In the genomic region with DNA sequence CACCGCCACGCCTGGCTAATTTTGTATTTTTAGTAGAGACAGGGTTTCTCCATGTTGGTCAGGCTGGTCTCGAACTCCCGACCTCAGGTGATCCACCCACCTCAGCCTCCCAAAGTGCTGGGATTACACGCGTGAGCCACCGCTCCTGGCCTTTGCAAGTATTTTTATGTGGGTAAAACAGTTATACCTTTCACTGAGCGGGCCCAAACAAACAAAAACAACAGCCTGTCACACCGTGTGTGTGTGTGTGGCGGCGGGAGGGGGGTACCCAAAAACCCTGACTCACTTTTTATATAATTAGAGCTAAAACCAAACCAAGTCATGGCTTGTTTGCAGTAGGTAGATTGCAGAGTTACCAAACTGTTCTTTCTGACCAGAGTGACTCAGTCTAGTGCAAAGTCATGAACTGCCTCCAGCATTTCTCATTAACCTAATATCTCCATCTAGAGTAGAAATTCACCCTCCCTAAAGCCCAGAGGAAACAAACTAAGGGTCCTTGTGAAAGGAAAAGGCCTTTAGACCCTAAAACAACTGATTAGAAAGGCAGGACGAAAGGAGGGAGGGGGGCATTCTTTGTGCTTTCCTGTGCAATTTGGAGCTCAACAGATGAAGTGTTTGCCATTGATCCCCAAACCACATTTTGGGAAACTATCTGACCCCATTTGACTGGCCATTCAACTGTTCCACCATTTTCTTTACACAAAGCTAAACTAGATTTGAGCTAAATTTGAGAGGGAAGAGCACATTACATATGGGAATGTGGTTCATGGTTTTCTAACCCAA, we compare ENCODE assay signal across 10 cellular contexts.
A peak's percentile ranks its signal among the peaks of the same experiment; 100 is the strongest.
DNase-seq lines count a peak whose midpoint lies in the region; ATAC-seq, FAIRE-seq and TF ChIP-seq lines count a peak whose summit lies in the region.
"Had no signal": no experiment of that assay in that cellular context is flagged by ENCODE, and none has a peak within 500 bp of the region (broad histone marks: within the 10 kb centered on the region; RNA-seq: fewer than 3 reads in every experiment).

No MANE protein-coding gene starts in this region.

- peak in 1 of 2 experiments; percentile 7; a peak in 1 of 4 replicates for TF ChIP-seq RAD21 in K562 (CRISPR knock-in tag; conservative IDR thresholded peaks at IDR 0.05 in 1 of 2, IDR thresholded peaks at IDR 0.05 in 1 of 2)

- DNase-seq in Caki2 (ENCODE audit: low read depth): peak; percentile 90
- peak; percentile 41 for DNase-seq in NB4 (ENCODE audit: low read depth)
- DNase-seq in K562 (ENCODE audit: extremely low read depth in 1 of 4, low spot score in 3 of 4): peak; percentile 42 to 73 (median 52)
- peak; percentile 54 for DNase-seq in natural killer cell
- DNase-seq in NCI-H1105 (lab: John Stamatoyannopoulos, UW): no peak
- no peak for DNase-seq in C1 segment of cervical spinal cord (lab: John Stamatoyannopoulos, UW)
- no peak for DNase-seq in globus pallidus (ENCODE audit: low spot score)
- DNase-seq in effector CD4-positive, alpha-beta T cell: no peak
- DNase-seq: effector CD8-positive, alpha-beta T cell had no signal

- peak overlapping the region; percentile 18 for H2AFZ ChIP-seq in K562 (ENCODE audit: low read depth, low read length)

- H3K79me2 ChIP-seq in K562 (ENCODE audit: control insufficient read depth, insufficient read depth, low read length): peaks cover 32% of the 10 kb centered on the region

- H3K4me3 Mint-ChIP-seq in natural killer cell: peak overlapping the region; percentile 83

- FAIRE-seq in K562 (lab: Jason Lieb, UNC): no peak

- no peak for TF ChIP-seq CTCF in NB4 (IDR thresholded peaks at IDR 0.05; ENCODE audit: low read depth, low read length)
- no peak for TF ChIP-seq CTCF in K562 (IDR thresholded peaks at IDR 0.05 in 2 of 3, conservative IDR thresholded peaks at IDR 0.05 in 1 of 3; ENCODE audit: insufficient read depth in 2 of 3, low read depth in 1 of 3, low read length in 3 of 3)
- no peak for TF ChIP-seq CTCF in natural killer cell (IDR thresholded peaks at IDR 0.05)

- TF ChIP-seq EP300 in K562 (IDR thresholded peaks at IDR 0.05; ENCODE audit: low read length): peak; percentile 60; the same call in 1 of the 2 replicates

- peaks cover 83 to 85% of the 10 kb centered on the region in 2 donors for H3K4me1 Mint-ChIP-seq in natural killer cell

- ATAC-seq in K562 (peak; percentile 55), natural killer cell (peak in 1 of 3 donors; percentile 24)

- CTCF ChIA-PET in K562 (lab: Yijun Ruan, JAX; ENCODE audit: low intra/inter-chr PET ratio): no interaction called here

- H3K9ac ChIP-seq in K562 (ENCODE audit: insufficient read depth in 1 of 2, low read depth in 2 of 2, low read length in 2 of 2): peak overlapping the region in 1 of 2 experiments; percentile 49; a peak in 2 of 4 replicates

- H3K27me3 Mint-ChIP-seq in natural killer cell (ENCODE audit: low read depth in 2 of 2): no peaks in the 10 kb centered on the region

- no peaks in the 10 kb centered on the region for H3K36me3 Mint-ChIP-seq in natural killer cell

- no TSS peak for BruUV-seq in K562 (replicated peaks; lab: Mats Ljungman, UMichigan)

- H3K36me3 ChIP-seq in K562 (ENCODE audit: control insufficient read depth, insufficient read depth, low read length): peaks cover 59% of the 10 kb centered on the region

- no peaks in the 10 kb centered on the region for H3K9me1 ChIP-seq in K562 (ENCODE audit: control insufficient read depth, insufficient read depth, low read length)

- H4K20me1 ChIP-seq in K562 (replicated peaks; ENCODE audit: control insufficient read depth, insufficient read depth, low read length): no peaks in the 10 kb centered on the region

- H3K27me3 ChIP-seq in K562 (ENCODE audit: control insufficient read depth in 2 of 2, insufficient read depth in 2 of 2, low read length in 2 of 2): no peaks in the 10 kb centered on the region

- peak overlapping the region; percentile 2; the same call in 1 of the 2 replicates for H3K4me2 ChIP-seq in K562 (ENCODE audit: insufficient read depth, low read length)

- POLR2A ChIA-PET in K562 (lab: Yijun Ruan, JAX): interaction anchor here (0.6 to 1.6 kb wide), 6 partner anchors 11 to 137 kb away, joined by 3 to 13 read pairs (median 4); no protein-coding TSS in a partner anchor

- H3K27ac Mint-ChIP-seq in natural killer cell: peak overlapping the region; percentile 98

- H3K4me3 ChIP-seq in NB4 (ENCODE audit: low read depth, low read length): no peak overlapping the region
- H3K4me3 ChIP-seq in K562: no peak overlapping the region

- in situ Hi-C loops in Caki2 (cut with HindIII; ENCODE audit: low pct_unique_long_range_greater_than_20kb, low sequenced_read_pairs): no loop called here
- in situ Hi-C loops in K562 (cut with MboI): no loop called here

- H3K4me1 ChIP-seq in K562 (replicated peaks in 1 of 2; ENCODE audit: control insufficient read depth in 2 of 2, insufficient read depth in 2 of 2, low read length in 2 of 2): peaks cover 35 to 84% of the 10 kb centered on the region in 2 experiments

- peak overlapping the region; percentile 81 for H3K27ac ChIP-seq in K562 (ENCODE audit: extremely low read depth, low read depth, low read length)
- H3K27ac ChIP-seq: VCaP had no signal

- peaks cover 10% of the 10 kb centered on the region for H3K9me3 ChIP-seq in K562 (replicated peaks; ENCODE audit: control insufficient read depth, insufficient read depth, low read depth, low read length)

- no peak for TF ChIP-seq POLR2A in NB4 (IDR thresholded peaks at IDR 0.05; ENCODE audit: extremely low read depth, insufficient read length)
- no peak for TF ChIP-seq POLR2A in K562 (conservative IDR thresholded peaks at IDR 0.05)

- H3K9me3 Mint-ChIP-seq in natural killer cell: no peaks in the 10 kb centered on the region

- 56% methylated on average over 12 of the region's 12 CpGs for WGBS in K562 (ENCODE audit: insufficient coverage, low coverage, missing lambda C conversion rate)

- intact Hi-C loops in K562 (cut with micrococcal nuclease): no loop called here
- intact Hi-C loops in natural killer cell (cut with micrococcal nuclease): loop anchor here (10.0 kb wide), 1 partner anchor 262 kb away; no protein-coding TSS in a partner anchor

TF ChIP-seq in K562, 482 proteins besides CTCF, POLR2A, EP300 and RAD21 (continues in another document):
- TF ChIP-seq ETV1 (tag; conservative IDR thresholded peaks at IDR 0.05; ENCODE audit: low read depth): no peak
- TF ChIP-seq ZNF668 (CRISPR knock-in tag; IDR thresholded peaks at IDR 0.05): peak; percentile 43; the same call in 1 of the 2 replicates
- peak; percentile 62 for TF ChIP-seq JUND (IDR thresholded peaks at IDR 0.05; ENCODE audit: borderline replicate concordance, low read depth, low read length)
- peak; percentile 35; the same call in 1 of the 3 replicates for TF ChIP-seq JUND (tag; IDR thresholded peaks at IDR 0.05; ENCODE audit: borderline replicate concordance, low read depth, low read length)
- no peak for TF ChIP-seq PHTF2 (CRISPR knock-in tag; IDR thresholded peaks at IDR 0.05)
- no peak for TF ChIP-seq SNIP1 (IDR thresholded peaks at IDR 0.05; ENCODE audit: low read depth)
- TF ChIP-seq, protein P1, sequence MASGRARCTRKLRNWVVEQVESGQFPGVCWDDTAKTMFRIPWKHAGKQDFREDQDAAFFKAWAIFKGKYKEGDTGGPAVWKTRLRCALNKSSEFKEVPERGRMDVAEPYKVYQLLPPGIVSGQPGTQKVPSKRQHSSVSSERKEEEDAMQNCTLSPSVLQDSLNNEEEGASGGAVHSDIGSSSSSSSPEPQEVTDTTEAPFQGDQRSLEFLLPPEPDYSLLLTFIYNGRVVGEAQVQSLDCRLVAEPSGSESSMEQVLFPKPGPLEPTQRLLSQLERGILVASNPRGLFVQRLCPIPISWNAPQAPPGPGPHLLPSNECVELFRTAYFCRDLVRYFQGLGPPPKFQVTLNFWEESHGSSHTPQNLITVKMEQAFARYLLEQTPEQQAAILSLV (tag; IDR thresholded peaks at IDR 0.05): peak; percentile 11; the same call in 1 of the 2 replicates
- TF ChIP-seq NCOA6 (IDR thresholded peaks at IDR 0.05): no peak
- TF ChIP-seq NR4A1 (CRISPR knock-in tag; IDR thresholded peaks at IDR 0.05): no peak
- 0 out of 2 replicates have a peak, but pooled peaks have one; percentile 22 for TF ChIP-seq NR4A1 (tag; IDR thresholded peaks at IDR 0.05)
- no peak for TF ChIP-seq ZNF121 (CRISPR knock-in tag; conservative IDR thresholded peaks at IDR 0.05)
- TF ChIP-seq HDAC1 (IDR thresholded peaks at IDR 0.05): peak in 1 of 2 experiments; percentile 11; a peak in 1 of 4 replicates
- 0 out of 2 replicates have a peak, but pooled peaks have one; percentile 40 for TF ChIP-seq RHOXF2B (CRISPR knock-in tag; conservative IDR thresholded peaks at IDR 0.05)
- peak; percentile 47; the same call in 1 of the 2 replicates for TF ChIP-seq CBFA2T3 (IDR thresholded peaks at IDR 0.05)
- TF ChIP-seq, protein P2, sequence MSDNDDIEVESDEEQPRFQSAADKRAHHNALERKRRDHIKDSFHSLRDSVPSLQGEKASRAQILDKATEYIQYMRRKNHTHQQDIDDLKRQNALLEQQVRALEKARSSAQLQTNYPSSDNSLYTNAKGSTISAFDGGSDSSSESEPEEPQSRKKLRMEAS (CRISPR knock-in tag; IDR thresholded peaks at IDR 0.05): no peak

Comparison
In these comparisons a context has a peak if more than half of its experiments do, and no peak if none do; other contexts are left out.
1. DNase-seq: peak in Caki2 (single experiment), NB4 (single experiment), K562 (4 of 4) and natural killer cell (single experiment); none in NCI-H1105 (single experiment), C1 segment of cervical spinal cord (0 of 14), globus pallidus (single experiment) and effector CD4-positive, alpha-beta T cell (single experiment).